Comparison of ENCODE assay signal across 1 cellular context in the genomic region with DNA sequence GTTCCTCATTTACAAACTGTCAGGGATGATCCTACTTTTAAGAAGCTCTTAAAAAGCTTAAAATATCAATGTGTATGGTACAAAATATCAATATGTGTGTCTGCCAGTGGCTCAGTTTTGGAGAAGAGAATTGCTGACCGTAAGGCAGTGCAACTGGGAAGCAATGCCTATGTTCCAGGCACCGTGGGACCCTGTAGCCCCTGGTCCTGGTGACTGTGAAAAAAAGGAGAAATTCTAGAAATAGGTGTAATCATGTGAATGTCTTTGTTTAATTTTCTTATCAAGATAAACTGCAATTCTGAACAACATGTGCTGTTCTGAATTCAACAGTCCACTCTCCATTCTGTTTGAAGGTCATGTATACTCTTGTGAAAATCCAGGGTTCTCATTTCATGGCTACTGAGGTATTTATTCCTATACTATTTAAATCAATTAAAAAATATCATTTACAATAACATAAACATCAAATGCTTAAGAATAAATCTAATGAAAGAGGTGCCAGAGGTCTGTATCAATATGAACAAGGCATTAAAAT.
TF ChIP-seq lines count a peak whose summit lies in the region.

No MANE protein-coding gene starts in this region.

TF ChIP-seq in HepG2, 621 proteins besides CTCF, POLR2A, EP300 and RAD21:
- no peak for TF ChIP-seq ISL2 (CRISPR knock-in tag; IDR thresholded peaks at IDR 0.05)
- TF ChIP-seq, protein P1, sequence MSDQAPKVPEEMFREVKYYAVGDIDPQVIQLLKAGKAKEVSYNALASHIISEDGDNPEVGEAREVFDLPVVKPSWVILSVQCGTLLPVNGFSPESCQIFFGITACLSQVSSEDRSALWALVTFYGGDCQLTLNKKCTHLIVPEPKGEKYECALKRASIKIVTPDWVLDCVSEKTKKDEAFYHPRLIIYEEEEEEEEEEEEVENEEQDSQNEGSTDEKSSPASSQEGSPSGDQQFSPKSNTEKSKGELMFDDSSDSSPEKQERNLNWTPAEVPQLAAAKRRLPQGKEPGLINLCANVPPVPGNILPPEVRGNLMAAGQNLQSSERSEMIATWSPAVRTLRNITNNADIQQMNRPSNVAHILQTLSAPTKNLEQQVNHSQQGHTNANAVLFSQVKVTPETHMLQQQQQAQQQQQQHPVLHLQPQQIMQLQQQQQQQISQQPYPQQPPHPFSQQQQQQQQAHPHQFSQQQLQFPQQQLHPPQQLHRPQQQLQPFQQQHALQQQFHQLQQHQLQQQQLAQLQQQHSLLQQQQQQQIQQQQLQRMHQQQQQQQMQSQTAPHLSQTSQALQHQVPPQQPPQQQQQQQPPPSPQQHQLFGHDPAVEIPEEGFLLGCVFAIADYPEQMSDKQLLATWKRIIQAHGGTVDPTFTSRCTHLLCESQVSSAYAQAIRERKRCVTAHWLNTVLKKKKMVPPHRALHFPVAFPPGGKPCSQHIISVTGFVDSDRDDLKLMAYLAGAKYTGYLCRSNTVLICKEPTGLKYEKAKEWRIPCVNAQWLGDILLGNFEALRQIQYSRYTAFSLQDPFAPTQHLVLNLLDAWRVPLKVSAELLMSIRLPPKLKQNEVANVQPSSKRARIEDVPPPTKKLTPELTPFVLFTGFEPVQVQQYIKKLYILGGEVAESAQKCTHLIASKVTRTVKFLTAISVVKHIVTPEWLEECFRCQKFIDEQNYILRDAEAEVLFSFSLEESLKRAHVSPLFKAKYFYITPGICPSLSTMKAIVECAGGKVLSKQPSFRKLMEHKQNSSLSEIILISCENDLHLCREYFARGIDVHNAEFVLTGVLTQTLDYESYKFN (CRISPR knock-in tag; conservative IDR thresholded peaks at IDR 0.05) = 0 out of 2 replicates have a peak, but pooled peaks have one; percentile 14
